7 cellular contexts compared by ENCODE assay signal in the genomic region with DNA sequence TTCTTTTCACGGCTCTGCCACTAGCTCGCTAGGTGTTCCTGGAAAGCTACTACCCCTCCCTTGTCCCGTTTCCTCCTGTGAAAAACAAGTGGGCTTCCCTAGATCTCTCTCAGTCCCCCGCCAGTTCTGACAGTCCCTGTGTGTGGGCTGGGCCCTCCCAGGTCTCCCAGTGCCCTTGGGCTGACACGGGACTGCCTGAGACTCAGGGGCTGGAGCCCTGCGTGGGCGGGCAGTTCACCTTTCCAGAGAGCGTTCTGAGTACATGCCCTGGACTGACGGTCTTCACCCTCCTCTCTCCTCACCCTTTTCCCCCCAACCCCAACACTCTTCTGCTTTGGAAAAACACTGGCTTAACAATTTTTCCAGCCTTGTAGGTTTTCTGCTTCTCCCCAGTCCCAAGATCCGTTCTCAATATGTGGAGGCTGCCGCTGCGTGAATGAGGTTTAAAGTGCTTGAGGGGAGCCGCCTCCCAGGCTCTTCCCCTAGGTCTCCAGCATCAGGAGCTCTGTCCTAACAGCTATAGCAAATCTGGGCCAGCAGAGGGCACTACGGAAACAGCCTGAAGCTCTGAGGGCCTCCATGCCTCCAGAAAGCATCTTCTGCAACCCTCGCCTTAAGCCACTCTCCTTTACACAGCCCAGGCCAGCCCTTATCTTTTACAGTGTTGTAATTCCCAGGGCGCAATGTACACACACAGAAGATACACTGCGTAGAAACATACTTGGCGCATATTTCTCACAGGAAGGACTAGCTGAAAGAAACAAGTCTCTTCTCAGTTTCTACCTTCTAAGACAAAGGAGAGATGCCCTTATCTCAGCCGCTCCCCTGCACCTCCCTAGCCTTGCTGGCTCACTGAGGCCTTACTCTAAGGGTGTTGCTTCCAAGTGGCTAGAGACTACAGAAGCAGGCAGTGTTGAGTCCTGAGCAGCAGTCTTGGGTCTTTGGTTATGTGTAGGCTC. TPM values are rescaled to one million over a fixed set of nuclear protein-coding genes. Genes with fewer than 3 reads are reported as not detected.
DNase-seq lines count a peak whose midpoint lies in the region; ATAC-seq and TF ChIP-seq lines count a peak whose summit lies in the region.

No MANE protein-coding gene starts in this region.

- in situ Hi-C loops in GM23248 (cut with MboI), result no loop called here

- peak; percentile 77 for TF ChIP-seq CTCF in GM10248 (IDR thresholded peaks at IDR 0.05; ENCODE audit: control extremely low read depth, extremely low read depth, low read depth, missing control alignments)
- peak; percentile 86 for TF ChIP-seq CTCF in Loucy (conservative IDR thresholded peaks at IDR 0.05; ENCODE audit: low read length)
- TF ChIP-seq CTCF in psoas muscle (IDR thresholded peaks at IDR 0.05), result peak; percentile 8

- no peak overlapping the region for H3K9ac ChIP-seq in GM23248
- H3K9ac ChIP-seq in Loucy (ENCODE audit: low read depth, low read length, poor library complexity, severe bottlenecking), result no peak overlapping the region

- H3K4me1 Mint-ChIP-seq in effector memory CD8-positive, alpha-beta T cell (ENCODE audit: low read depth in 2 of 2), result peaks cover 0 to 2% of the 10 kb centered on the region in 2 donors

- no peaks in the 10 kb centered on the region for H3K9me3 Mint-ChIP-seq in effector memory CD8-positive, alpha-beta T cell

- POLR2A ChIA-PET in GM10248 (lab: Yijun Ruan, JAX), result no interaction called here

- H3F3A ChIP-seq in GM23248 (ENCODE audit: insufficient read depth), result no peaks in the 10 kb centered on the region
- H3F3A ChIP-seq in Loucy (ENCODE audit: low read depth), result no peaks in the 10 kb centered on the region

- H3K27ac ChIP-seq in GM23248, result no peak overlapping the region
- H3K27ac ChIP-seq in psoas muscle, result no peak overlapping the region

- ATAC-seq in effector memory CD8-positive, alpha-beta T cell (replicated peaks), result peak; percentile 51
- no peak for ATAC-seq in psoas muscle

- H3K9me2 ChIP-seq in GM23248 (ENCODE audit: insufficient read depth) (no peaks in the 10 kb centered on the region), Loucy (replicated peaks; ENCODE audit: low read depth, low read length) (no peaks in the 10 kb centered on the region)

- no peaks in the 10 kb centered on the region for H3K9me3 ChIP-seq in GM23248 (ENCODE audit: low read depth)
- no peaks in the 10 kb centered on the region for H3K9me3 ChIP-seq in Loucy (ENCODE audit: insufficient read depth, low read depth, low read length)
- H3K9me3 ChIP-seq in psoas muscle, result no peaks in the 10 kb centered on the region

- H4K20me1 ChIP-seq in GM23248 (ENCODE audit: insufficient read depth), result no peaks in the 10 kb centered on the region
- H4K20me1 ChIP-seq in Loucy (ENCODE audit: insufficient read depth, low read length, poor library complexity, severe bottlenecking), result no peaks in the 10 kb centered on the region

- WGBS in GM23248 (ENCODE audit: low coverage in 1 of 2, low lambda C conversion rate in 2 of 2, missing lambda C conversion rate in 2 of 2), 2 experiments, result 49 to 50% methylated on average over 19 of the region's 19 CpGs
- 63 to 72% (median 71%) methylated on average over 19 of the region's 19 CpGs for WGBS in psoas muscle, 3 donors

- H3K4me1 ChIP-seq in GM23248 (ENCODE audit: insufficient read depth) (no peaks in the 10 kb centered on the region), Loucy (ENCODE audit: insufficient read depth, low read length, poor library complexity, severe bottlenecking) (peaks cover 19% of the 10 kb centered on the region), psoas muscle (peaks cover 12% of the 10 kb centered on the region)

- no peak overlapping the region for H3K4me3 Mint-ChIP-seq in effector memory CD8-positive, alpha-beta T cell

- H3K79me2 ChIP-seq in GM23248 (ENCODE audit: insufficient read depth) (no peaks in the 10 kb centered on the region), Loucy (ENCODE audit: insufficient read depth, low read length) (no peaks in the 10 kb centered on the region)

- CTCF ChIA-PET in GM10248 (lab: Yijun Ruan, JAX), result interaction anchor here (0.6 to 5.8 kb wide), 25 partner anchors 9 to 414 kb away, joined by 3 to 74 read pairs (median 4); a partner anchor contains a TSS

- DNase-seq in GM10248 (ENCODE audit: extremely low spot score) (peak; percentile 75), GM23248 (peak; percentile 56), UCSD-AML1 (lab: John Stamatoyannopoulos, UW; ENCODE audit: unreplicated experiment) (peak; percentile 39), psoas muscle (no peak), DMS79 treated with DMSO at 0.1 percent for 48 hours (lab: John Stamatoyannopoulos, UW) (no peak)
- DNase-seq in effector memory CD8-positive, alpha-beta T cell, result peak; percentile 12 to 38 (median 15)

- peaks cover 14 to 69% of the 10 kb centered on the region in 2 donors for H3K27me3 Mint-ChIP-seq in effector memory CD8-positive, alpha-beta T cell

- H2AFZ ChIP-seq in GM23248 (no peak overlapping the region), Loucy (ENCODE audit: low read length) (no peak overlapping the region)

- H3K27ac Mint-ChIP-seq in effector memory CD8-positive, alpha-beta T cell, result no peak overlapping the region

- intact Hi-C loops in psoas muscle (cut with DNase I), result no loop called here

- no peak overlapping the region for H3K4me2 ChIP-seq in GM23248 (ENCODE audit: unreplicated experiment)
- no peak overlapping the region for H3K4me2 ChIP-seq in Loucy (ENCODE audit: low read depth, low read length, poor library complexity, severe bottlenecking)

- H3K36me3 Mint-ChIP-seq in effector memory CD8-positive, alpha-beta T cell (ENCODE audit: insufficient read depth), result no peaks in the 10 kb centered on the region

- no peaks in the 10 kb centered on the region for H3K36me3 ChIP-seq in GM23248 (ENCODE audit: low read depth)
- H3K36me3 ChIP-seq in Loucy (ENCODE audit: insufficient read depth, low read length), result no peaks in the 10 kb centered on the region
- no peaks in the 10 kb centered on the region for H3K36me3 ChIP-seq in psoas muscle (ENCODE audit: insufficient read depth in 1 of 2, low read depth in 1 of 2)

- H3K4me3 ChIP-seq in GM23248 (no peak overlapping the region), Loucy (ENCODE audit: low read length, poor library complexity, severe bottlenecking) (no peak overlapping the region), psoas muscle (no peak overlapping the region)

- peaks cover 30% of the 10 kb centered on the region for H3K27me3 ChIP-seq in GM23248 (replicated peaks; ENCODE audit: insufficient read depth)
- H3K27me3 ChIP-seq in Loucy (ENCODE audit: insufficient read depth, low read length, poor library complexity, severe bottlenecking), result no peaks in the 10 kb centered on the region
- no peaks in the 10 kb centered on the region for H3K27me3 ChIP-seq in psoas muscle (ENCODE audit: insufficient read depth in 3 of 3, low read length in 2 of 3)

RNA-seq across cellular contexts. Expression of a gene that starts 10.4 kb away (rescaled TPM):
- not detected in 2 replicates for total RNA-seq in GM23248 (2014; rRNA removed; shearing (Covaris generic))
- not detected in 2 replicates for polyA plus RNA-seq in GM23248 (2016; fragmentation: Nextera tagmentation; extraction: Ambion mirVana)
- not detected for total RNA-seq in psoas muscle
- not detected for polyA plus RNA-seq in psoas muscle

RNA-seq across cellular contexts. Expression of a gene that starts 23.9 kb away (rescaled TPM):
- not detected in 2 replicates for total RNA-seq in GM23248 (2014; rRNA removed; shearing (Covaris generic))
- polyA plus RNA-seq in GM23248 (2016; fragmentation: Nextera tagmentation; extraction: Ambion mirVana) (not detected in 2 replicates), psoas muscle (not detected)
- not detected for total RNA-seq in psoas muscle

Comparison
In these comparisons a context has a peak if more than half of its experiments do, and no peak if none do; other contexts are left out.
1. DNase-seq: peak in GM10248 (single experiment), GM23248 (single experiment), UCSD-AML1 (single experiment) and effector memory CD8-positive, alpha-beta T cell (3 of 3); none in psoas muscle (0 of 2) and DMS79 treated with DMSO at 0.1 percent for 48 hours (single experiment).
2. CTCF ChIP-seq: peak in every context shown above with its lines; median percentile 86 in Loucy; 77 in GM10248; 8 in psoas muscle.